22 cellular contexts compared by ENCODE assay signal in the genomic region with DNA sequence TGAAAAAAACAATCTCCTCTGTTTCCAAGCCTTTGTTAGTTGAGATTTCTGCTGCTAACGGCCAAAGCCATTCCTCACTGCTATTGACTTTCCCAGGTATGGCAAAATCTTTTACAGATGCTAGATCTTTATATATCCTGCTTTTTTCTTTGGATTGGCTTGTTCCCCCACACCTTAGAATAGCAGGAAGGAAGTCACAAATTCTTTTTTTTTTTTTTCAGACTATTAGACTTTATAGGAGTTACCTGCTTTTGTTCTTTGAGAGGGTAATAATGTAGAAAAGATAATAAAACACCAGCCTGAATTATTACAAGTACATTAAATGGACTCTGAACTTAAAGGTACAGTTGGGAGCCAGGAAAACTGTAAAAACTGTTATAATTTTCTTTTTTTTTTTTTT. TPM values are rescaled to one million over a fixed set of nuclear protein-coding genes. Genes with fewer than 3 reads are reported as not detected.
DNase-seq lines count a peak whose midpoint lies in the region; TF ChIP-seq lines count a peak whose summit lies in the region.
"Had no signal": no experiment of that assay in that cellular context is flagged by ENCODE, and none has a peak within 500 bp of the region (broad histone marks: within the 10 kb centered on the region; RNA-seq: fewer than 3 reads in every experiment).

No MANE protein-coding gene starts in this region.

- CTCF ChIA-PET in CD4-positive, alpha-beta memory T cell (lab: Charles Lee; ENCODE audit: partially characterized antibody) = no interaction called here

- in situ Hi-C loops in transverse colon (cut with MboI; ENCODE audit: low pct_ligation_motif_present in 1 of 4, low pct_unique_long_range_greater_than_20kb in 1 of 4, low sequenced_read_pairs in 3 of 4) = loop anchor here (5.0 to 25.0 kb wide), 4 partner anchors 91 to 546 kb away; no protein-coding TSS in a partner anchor

- H3K4me1 ChIP-seq in colonic mucosa (no peaks in the 10 kb centered on the region), mucosa of rectum (ENCODE audit: control insufficient read depth in 2 of 2, insufficient read depth in 2 of 2, low read length in 2 of 2) (peaks cover 4 to 15% of the 10 kb centered on the region in 2 donors), transverse colon (peaks cover 0 to 27% (median 10%) of the 10 kb centered on the region in 4 donors)
- no peaks in the 10 kb centered on the region for H3K4me1 ChIP-seq in CD4-positive, alpha-beta memory T cell (ENCODE audit: insufficient read depth, low read length)
- H3K4me1 ChIP-seq: A549; BE2C; BLaER1 treated with 17β-estradiol and CSF1 and Interleukin-3, amounts not matched to agents 10 nM and 100 nM had no signal

- no peak overlapping the region for H3K27ac Mint-ChIP-seq in CD4-positive, alpha-beta memory T cell
- H3K27ac Mint-ChIP-seq: CD14-positive monocyte; CD4-positive, alpha-beta T cell had no signal

- peaks cover 3 to 10% of the 10 kb centered on the region in 2 donors for H3K27me3 Mint-ChIP-seq in CD4-positive, alpha-beta memory T cell
- H3K27me3 Mint-ChIP-seq: CD4-positive, alpha-beta T cell had no signal

- no peak for TF ChIP-seq POLR2A in transverse colon (IDR thresholded peaks at IDR 0.05)

- H3K36me3 ChIP-seq in SK-N-MC (ENCODE audit: insufficient read depth, low read length) = no peaks in the 10 kb centered on the region
- H3K36me3 ChIP-seq in colonic mucosa = no peaks in the 10 kb centered on the region
- H3K36me3 ChIP-seq in mucosa of rectum (ENCODE audit: control insufficient read depth in 2 of 2, insufficient read depth in 2 of 2, low read length in 2 of 2) = no peaks in the 10 kb centered on the region
- H3K36me3 ChIP-seq in transverse colon = no peaks in the 10 kb centered on the region
- H3K36me3 ChIP-seq in CD4-positive, alpha-beta memory T cell (ENCODE audit: insufficient read depth, low read length) = no peaks in the 10 kb centered on the region
- no peaks in the 10 kb centered on the region for H3K36me3 ChIP-seq in WERI-Rb-1
- H3K36me3 ChIP-seq: BE2C; BLaER1 treated with 17β-estradiol and CSF1 and Interleukin-3, amounts not matched to agents 10 nM and 100 nM had no signal

- H3K36me3 Mint-ChIP-seq in CD4-positive, alpha-beta memory T cell = no peaks in the 10 kb centered on the region
- H3K36me3 Mint-ChIP-seq: CD14-positive monocyte had no signal

- peaks cover 0 to 2% (median 0%) of the 10 kb centered on the region in 8 donors for H3K9me3 Mint-ChIP-seq in CD4-positive, alpha-beta memory T cell
- H3K9me3 Mint-ChIP-seq: CD14-positive monocyte; CD4-positive, alpha-beta T cell had no signal

- 0 out of 2 replicates have a peak overlapping the region, but pooled peaks have one; percentile 42 for H3K27ac ChIP-seq in SK-N-MC
- H3K27ac ChIP-seq in colonic mucosa = peak overlapping the region; percentile 67
- H3K27ac ChIP-seq in mucosa of rectum (ENCODE audit: low read depth in 2 of 2, low read length in 2 of 2) = peak overlapping the region; percentile 76 to 77
- H3K27ac ChIP-seq in transverse colon = peak overlapping the region; percentile 66 to 80 (median 70)
- no peak overlapping the region for H3K27ac ChIP-seq in CD4-positive, alpha-beta memory T cell (ENCODE audit: low read depth, low read length)
- H3K27ac ChIP-seq in WERI-Rb-1 = no peak overlapping the region
- H3K27ac ChIP-seq: A549; BLaER1 treated with 17β-estradiol and CSF1 and Interleukin-3, amounts not matched to agents 10 nM and 100 nM had no signal

- POLR2A ChIA-PET in CD4-positive, alpha-beta memory T cell (lab: Charles Lee; ENCODE audit: partially characterized antibody) = no interaction called here

- no peak for TF ChIP-seq EP300 in transverse colon (IDR thresholded peaks at IDR 0.05; ENCODE audit: low read depth)

- intact Hi-C loops in colonic mucosa (cut with DNase I) (loop anchor here (5.0 to 10.0 kb wide), 2 partner anchors 63 to 361 kb away; no protein-coding TSS in a partner anchor), transverse colon (cut with DNase I; ENCODE audit: low total_unique reads) (loop anchor here (5.0 kb wide), 1 partner anchor 361 kb away; no protein-coding TSS in a partner anchor)
- intact Hi-C loops in CD4-positive, alpha-beta memory T cell (cut with micrococcal nuclease) = no loop called here

- no peak overlapping the region for H3K4me3 ChIP-seq in SK-N-MC
- no peak overlapping the region for H3K4me3 ChIP-seq in colonic mucosa
- peak overlapping the region in 1 of 2 donors; percentile 46 for H3K4me3 ChIP-seq in mucosa of rectum (ENCODE audit: low read length in 2 of 2)
- H3K4me3 ChIP-seq in transverse colon = no peak overlapping the region
- no peak overlapping the region for H3K4me3 ChIP-seq in CD4-positive, alpha-beta memory T cell (ENCODE audit: low read length in 2 of 2)
- no peak overlapping the region for H3K4me3 ChIP-seq in WERI-Rb-1 (ENCODE audit: low read depth, low read length)
- H3K4me3 ChIP-seq: A549; BLaER1 treated with 17β-estradiol and CSF1 and Interleukin-3, amounts not matched to agents 10 nM and 100 nM had no signal

- no peak overlapping the region for H3K9ac ChIP-seq in SK-N-MC (ENCODE audit: insufficient read length)
- peak overlapping the region in 1 of 2 donors; percentile 73 for H3K9ac ChIP-seq in colonic mucosa (ENCODE audit: low read depth in 2 of 2, low read length in 2 of 2)
- H3K9ac ChIP-seq in mucosa of rectum (ENCODE audit: low read depth in 1 of 2, low read length in 2 of 2) = peak overlapping the region in 1 of 2 donors; percentile 38
- H3K9ac ChIP-seq: BLaER1 treated with 17β-estradiol and CSF1 and Interleukin-3, amounts not matched to agents 10 nM and 100 nM had no signal

- WGBS in transverse colon (ENCODE audit: low coverage in 1 of 2), 2 donors = 50 to 59% methylated on average over 1 of the region's 1 CpG

- no peak for DNase-seq in SK-N-MC (ENCODE audit: low read depth, low spot score)
- DNase-seq in colonic mucosa = no peak
- DNase-seq in transverse colon = no peak
- no peak for DNase-seq in CD4-positive, alpha-beta memory T cell
- DNase-seq in WERI-Rb-1 = no peak
- DNase-seq in NCI-H2029 (lab: John Stamatoyannopoulos, UW) = no peak
- DNase-seq: 8988T; ACHN; AML-193; BE2C; Calu3; CD4-positive, alpha-beta T cell; COR-L47; DMS153; DND-41; GOT3; H7; HCEC 1CT had no signal

- H3K4me3 Mint-ChIP-seq in CD4-positive, alpha-beta memory T cell = no peak overlapping the region
- H3K4me3 Mint-ChIP-seq: CD14-positive monocyte; CD4-positive, alpha-beta T cell had no signal

- TF ChIP-seq CTCF in colonic mucosa (IDR thresholded peaks at IDR 0.05) (no peak), transverse colon (IDR thresholded peaks at IDR 0.05) (no peak), WERI-Rb-1 (IDR thresholded peaks at IDR 0.05; ENCODE audit: low read depth, low read length) (no peak)

- H3K4me1 Mint-ChIP-seq in CD4-positive, alpha-beta memory T cell = peaks cover 0 to 2% (median 0%) of the 10 kb centered on the region in 4 donors

- no peaks in the 10 kb centered on the region for H3K27me3 ChIP-seq in colonic mucosa
- no peaks in the 10 kb centered on the region for H3K27me3 ChIP-seq in mucosa of rectum (ENCODE audit: control insufficient read depth in 2 of 2, insufficient read depth in 2 of 2, low read length in 2 of 2)
- H3K27me3 ChIP-seq in transverse colon = peaks cover 3% of the 10 kb centered on the region
- H3K27me3 ChIP-seq in CD4-positive, alpha-beta memory T cell (ENCODE audit: insufficient read depth, low read length) = no peaks in the 10 kb centered on the region
- H3K27me3 ChIP-seq in WERI-Rb-1 (ENCODE audit: insufficient read depth, low read depth, severe bottlenecking) = no peaks in the 10 kb centered on the region
- H3K27me3 ChIP-seq: BE2C had no signal

- H3K9me3 ChIP-seq in SK-N-MC (ENCODE audit: low read depth, low read length) (no peaks in the 10 kb centered on the region), colonic mucosa (no peaks in the 10 kb centered on the region), mucosa of rectum (ENCODE audit: control insufficient read depth in 2 of 2, low read length in 2 of 2) (no peaks in the 10 kb centered on the region), transverse colon (no peaks in the 10 kb centered on the region), WERI-Rb-1 (ENCODE audit: severe bottlenecking) (no peaks in the 10 kb centered on the region)
- H3K9me3 ChIP-seq in CD4-positive, alpha-beta memory T cell (ENCODE audit: control insufficient read depth in 1 of 2, low read length in 2 of 2) = no peaks in the 10 kb centered on the region
- H3K9me3 ChIP-seq: A549; BE2C; BLaER1 treated with 17β-estradiol and CSF1 and Interleukin-3, amounts not matched to agents 10 nM and 100 nM had no signal

RNA-seq across cellular contexts. Expression of gene SYF2, which starts 24.2 kb away (rescaled TPM):
- total RNA-seq in colonic mucosa (10 to 100 TPM; 38.8 to 60.8 TPM), transverse colon (10 to 100 TPM in 3 of 4 donors, 1 to 10 TPM in 1; 2.8 to 63.1 (median 36.6) TPM)
- 10 to 100 TPM; 64.3 to 66.8 TPM for total RNA-seq in CD4-positive, alpha-beta memory T cell
- 100 to 1,000 TPM in 1 of 2 donors, 10 to 100 TPM in 1; 82.9 to 111 TPM for polyA plus RNA-seq in CD4-positive, alpha-beta memory T cell

RNA-seq across cellular contexts. Expression of gene RSRP1, which starts 39.1 kb away (rescaled TPM):
- total RNA-seq in colonic mucosa (100 to 1,000 TPM; 129 to 137 TPM), transverse colon (100 to 1,000 TPM; 231 to 467 (median 279) TPM)
- 100 to 1,000 TPM; 470 to 494 TPM for total RNA-seq in CD4-positive, alpha-beta memory T cell
- 10 to 100 TPM; 33.1 to 57.5 TPM for polyA plus RNA-seq in CD4-positive, alpha-beta memory T cell

Comparison
In these comparisons a context has a peak if more than half of its experiments do, and no peak if none do; other contexts are left out.
1. H3K27ac ChIP-seq: peak in SK-N-MC (single experiment), colonic mucosa (single experiment), mucosa of rectum (2 of 2) and transverse colon (4 of 4); none in CD4-positive, alpha-beta memory T cell (single experiment) and WERI-Rb-1 (single experiment).